8 cellular contexts compared by ENCODE assay signal in genomic region chr17:55421179-55421934, GRCh38. TPM values are rescaled to one million over a fixed set of nuclear protein-coding genes. Genes with fewer than 3 reads are reported as not detected.
DNase-seq lines count a peak whose midpoint lies in the region; ATAC-seq and TF ChIP-seq lines count a peak whose summit lies in the region.

TSS of gene MMD (minus strand) at chr17:55421835. CDS start at chr17:55421695, 140 bp downstream.

- H3K9me2 ChIP-seq in SK-N-SH = no peaks in the 10 kb centered on the region

- H3K56ac ChIP-seq in mesendoderm (ENCODE audit: low read length) = peak within 1 kb of the TSS; percentile 97

- H3K9me3 ChIP-seq in BLaER1 (no peaks in the 10 kb centered on the region; the same call in 1 of the 2 replicates), SK-N-SH (no peaks in the 10 kb centered on the region), duodenal mucosa (ENCODE audit: control insufficient read depth in 1 of 2, low read length in 2 of 2) (no peaks in the 10 kb centered on the region), thoracic aorta (no peaks in the 10 kb centered on the region)

- H2BK120ac ChIP-seq in mesendoderm (ENCODE audit: low read depth, low read length) = no peak within 1 kb of the TSS

- no peaks in the 10 kb centered on the region for H3K27me3 ChIP-seq in BLaER1
- peaks cover 17% of the 10 kb centered on the region; the same call in 1 of the 2 replicates for H3K27me3 ChIP-seq in SK-N-SH (ENCODE audit: insufficient read depth)
- H3K27me3 ChIP-seq in duodenal mucosa (ENCODE audit: control insufficient read depth in 1 of 2, insufficient read depth in 2 of 2, low read length in 2 of 2) = no peaks in the 10 kb centered on the region
- H3K27me3 ChIP-seq in mesendoderm (ENCODE audit: insufficient read depth, low read length, poor library complexity) = no peaks in the 10 kb centered on the region
- no peaks in the 10 kb centered on the region for H3K27me3 ChIP-seq in thoracic aorta (replicated peaks; ENCODE audit: insufficient read depth)

- peak within 1 kb of the TSS; percentile 90 for H3K4me2 ChIP-seq in BLaER1
- H3K4me2 ChIP-seq in SK-N-SH = peak within 1 kb of the TSS; percentile 100
- H3K4me2 ChIP-seq in mesendoderm (ENCODE audit: low read length) = peak within 1 kb of the TSS; percentile 94

- peak; percentile 27 for ATAC-seq in GM19023 (IDR thresholded peaks at IDR 0.05; ENCODE audit: unreplicated experiment)
- peak; percentile 25 for ATAC-seq in HG03175 (IDR thresholded peaks at IDR 0.05; ENCODE audit: unreplicated experiment)
- ATAC-seq in thoracic aorta (ENCODE audit: insufficient number of reproducible peaks, low FRiP score, low read depth) = peak; percentile 44

- no peak within 1 kb of the TSS for H2BK15ac ChIP-seq in mesendoderm (replicated peaks; ENCODE audit: low read depth)

- 1% methylated on average over 43 of the region's 62 CpGs for WGBS in SK-N-SH (ENCODE audit: low lambda C conversion rate)
- WGBS in mesendoderm (ENCODE audit: extremely low coverage, insufficient coverage, low lambda C conversion rate) = no CpG with 5 or more reads among the region's 62 CpGs

- H3K4me1 ChIP-seq in BLaER1 (peaks cover 47% of the 10 kb centered on the region), SK-N-SH (ENCODE audit: control insufficient read depth in 1 of 2, insufficient read depth in 2 of 2, low read depth in 1 of 2, low read length in 1 of 2) (peaks cover 6 to 8% of the 10 kb centered on the region in 2 experiments; a peak in 3 of 4 replicates), duodenal mucosa (ENCODE audit: control insufficient read depth in 1 of 2, insufficient read depth in 2 of 2, low read length in 2 of 2) (peaks cover 15 to 21% of the 10 kb centered on the region in 2 donors), mesendoderm (ENCODE audit: control insufficient read depth, low read depth, low read length) (peaks cover 3% of the 10 kb centered on the region), thoracic aorta (ENCODE audit: control insufficient read depth in 1 of 2, low read depth in 2 of 2) (peaks cover 0 to 17% of the 10 kb centered on the region in 2 donors)

- no peak for TF ChIP-seq EP300 in SK-N-SH (IDR thresholded peaks at IDR 0.05; ENCODE audit: borderline replicate concordance in 1 of 2, low read depth in 1 of 2, low read length in 1 of 2)

- peak within 1 kb of the TSS; percentile 77 for H3K4ac ChIP-seq in mesendoderm (ENCODE audit: low read depth, low read length)

- POLR2A ChIA-PET in SK-N-SH (lab: Yijun Ruan, JAX) = interaction anchor here (0.7 to 1.5 kb wide), 5 partner anchors 10 to 93 kb away, joined by 3 to 8 read pairs (median 6); no protein-coding TSS in a partner anchor

- H3K23ac ChIP-seq in mesendoderm (ENCODE audit: low read length) = peak within 1 kb of the TSS; percentile 6

- H3K18ac ChIP-seq in mesendoderm (ENCODE audit: low read length) = peak within 1 kb of the TSS; percentile 62

- H3K27ac ChIP-seq in BLaER1 (peak within 1 kb of the TSS; percentile 91), SK-N-SH (ENCODE audit: low read depth in 2 of 2, low read length in 1 of 2) (peak within 1 kb of the TSS; percentile 47 to 90), duodenal mucosa (ENCODE audit: low read depth, low read length) (peak within 1 kb of the TSS; percentile 71), mesendoderm (ENCODE audit: low read depth, low read length) (peak within 1 kb of the TSS; percentile 83), thoracic aorta (peak within 1 kb of the TSS; percentile 35 to 41)

- CTCF ChIA-PET in SK-N-SH (lab: Yijun Ruan, JAX) = interaction anchor here (0.7 to 2.0 kb wide), 12 partner anchors 11 to 352 kb away, joined by 3 to 13 read pairs (median 4); partner anchors contain the start of gene SMIM36

- H3K79me2 ChIP-seq in SK-N-SH (ENCODE audit: insufficient read depth) = peaks cover 35% of the 10 kb centered on the region; the same call in 1 of the 2 replicates
- peaks cover 37% of the 10 kb centered on the region for H3K79me2 ChIP-seq in mesendoderm (ENCODE audit: control insufficient read depth, insufficient read depth, low read length)

- no peak within 1 kb of the TSS for H4K5ac ChIP-seq in mesendoderm (ENCODE audit: low read length)

- H2AFZ ChIP-seq in SK-N-SH (ENCODE audit: low read depth) = peak within 1 kb of the TSS; percentile 97

- no peak within 1 kb of the TSS for H4K8ac ChIP-seq in mesendoderm (ENCODE audit: low read depth, low read length)

- H3K4me3 ChIP-seq in BLaER1 (peak within 1 kb of the TSS; percentile 99), SK-N-SH (ENCODE audit: low read depth in 2 of 2, low read length in 1 of 2) (peak within 1 kb of the TSS; percentile 90 to 96), duodenal mucosa (ENCODE audit: low read depth in 1 of 2, low read length in 2 of 2) (peak within 1 kb of the TSS; percentile 93), mesendoderm (ENCODE audit: low read length) (peak within 1 kb of the TSS; percentile 89), thoracic aorta (peak within 1 kb of the TSS; percentile 86)

- peaks cover 25% of the 10 kb centered on the region; the same call in 1 of the 2 replicates for H4K20me1 ChIP-seq in BLaER1
- H4K20me1 ChIP-seq in SK-N-SH (ENCODE audit: insufficient read depth) = no peaks in the 10 kb centered on the region

- H3K36me3 ChIP-seq in BLaER1 (peaks cover 29% of the 10 kb centered on the region), SK-N-SH (replicated peaks in 1 of 2; ENCODE audit: control insufficient read depth in 1 of 2, insufficient read depth in 2 of 2, low read length in 1 of 2) (no peaks in the 10 kb centered on the region), duodenal mucosa (ENCODE audit: control insufficient read depth in 1 of 2, insufficient read depth in 2 of 2, low read length in 2 of 2) (no peaks in the 10 kb centered on the region), mesendoderm (ENCODE audit: control insufficient read depth, insufficient read depth, low read length) (no peaks in the 10 kb centered on the region), thoracic aorta (no peaks in the 10 kb centered on the region)

- H3F3A ChIP-seq in SK-N-SH (replicated peaks; ENCODE audit: insufficient read depth) = no peaks in the 10 kb centered on the region

- TF ChIP-seq RAD21 in SK-N-SH (IDR thresholded peaks at IDR 0.05; ENCODE audit: low read length) = no peak

- H2BK5ac ChIP-seq in mesendoderm (ENCODE audit: low read length) = no peak within 1 kb of the TSS

- TF ChIP-seq CTCF in SK-N-SH (IDR thresholded peaks at IDR 0.05) (no peak), thoracic aorta (IDR thresholded peaks at IDR 0.05) (no peak)

- peak; percentile 86 for DNase-seq in SK-N-SH
- DNase-seq in mesendoderm = no peak
- DNase-seq in thoracic aorta (ENCODE audit: low spot score) = no peak
- DNase-seq in RPMI8226 = no peak

- H2AK5ac ChIP-seq in mesendoderm (ENCODE audit: low read length) = no peak within 1 kb of the TSS

- peaks cover 21% of the 10 kb centered on the region for H3K79me1 ChIP-seq in mesendoderm (ENCODE audit: low read length)

- H3K9ac ChIP-seq in BLaER1 (peak within 1 kb of the TSS; percentile 95), SK-N-SH (peak within 1 kb of the TSS; percentile 83), duodenal mucosa (ENCODE audit: low read depth in 1 of 2, low read length in 2 of 2) (peak within 1 kb of the TSS; percentile 91 to 96), mesendoderm (ENCODE audit: low read length) (peak within 1 kb of the TSS; percentile 97)

TF ChIP-seq in SK-N-SH, 30 proteins besides CTCF, POLR2A, EP300 and RAD21:
- TF ChIP-seq MXI1 (IDR thresholded peaks at IDR 0.05; ENCODE audit: low read depth, low read length) = 0 out of 2 replicates have a peak, but pooled peaks have one; percentile 42
- TF ChIP-seq CHD2 (IDR thresholded peaks at IDR 0.05; ENCODE audit: low read length, partially characterized antibody) = peak; percentile 4
- TF ChIP-seq FOXM1 (IDR thresholded peaks at IDR 0.05; ENCODE audit: low read depth) = no peak

RNA-seq across cellular contexts. Expression of gene MMD, which starts in this region (rescaled TPM):
- polyA plus RNA-seq in SK-N-SH (2012; rRNA removed) = 10.9 and 11.7 TPM in 2 replicates
- polyA plus RNA-seq in SK-N-SH (2012; cell fraction: cytosol; rRNA removed) = 17.6 and 17.7 TPM in 2 replicates
- 2.7 and 5.0 TPM in 2 replicates for polyA plus RNA-seq in SK-N-SH (2012; cell fraction: nucleus; rRNA removed)
- polyA plus RNA-seq in mesendoderm (2013, experiment 1 of 2) = 22.7 TPM
- polyA plus RNA-seq in mesendoderm (2013, experiment 2 of 2) = 22.9 TPM
- total RNA-seq in thoracic aorta = 10 to 100 TPM; 11.1 to 14.3 TPM

Comparison
In these comparisons a context has a peak if more than half of its experiments do, and no peak if none do; other contexts are left out.
1. H3K27ac ChIP-seq: peak in every context shown above with its lines; median percentile 91 in BLaER1; 83 in mesendoderm; 71 in duodenal mucosa; 68 in SK-N-SH; 38 in thoracic aorta.